ENCODE assay signal across 9 cellular contexts in genomic region chr1:185565314-185565713, GRCh38.
A peak's percentile ranks its signal among the peaks of the same experiment; 100 is the strongest.
DNase-seq lines count a peak whose midpoint lies in the region; ATAC-seq lines count a peak whose summit lies in the region.
"Had no signal": no experiment of that assay in that cellular context is flagged by ENCODE, and none has a peak within 500 bp of the region (broad histone marks: within the 10 kb centered on the region; RNA-seq: fewer than 3 reads in every experiment).

No MANE protein-coding gene starts in this region.

- peaks cover 54 to 73% of the 10 kb centered on the region in 2 donors for H3K4me1 ChIP-seq in naive thymus-derived CD4-positive, alpha-beta T cell (ENCODE audit: control insufficient read depth in 2 of 2, insufficient read depth in 2 of 2, low read length in 2 of 2)

- H3K4me3 ChIP-seq in naive thymus-derived CD4-positive, alpha-beta T cell (ENCODE audit: low read length): no peak overlapping the region

- DNase-seq in ELF-1 (ENCODE audit: low read depth, low spot score): peak; percentile 66
- DNase-seq in NCI-H1048 (lab: John Stamatoyannopoulos, UW): peak; percentile 50
- DNase-seq in cerebellar cortex (ENCODE audit: low spot score): peak; percentile 63
- DNase-seq in naive thymus-derived CD4-positive, alpha-beta T cell: no peak
- DNase-seq in cerebellum (ENCODE audit: low spot score): no peak
- no peak for DNase-seq in SHP77 treated with DMSO at 0.1 percent for 48 hours (lab: John Stamatoyannopoulos, UW)
- DNase-seq in SK-N-DZ (ENCODE audit: low spot score): no peak
- DNase-seq: activated CD4-positive, alpha-beta T cell treated with anti-CD3 and anti-CD28 coated beads, Interleukin-2, amount 10 ng/mL, durations not matched to agents 24 days and 14 days; anterior cingulate cortex had no signal

- no peak for ATAC-seq in naive thymus-derived CD4-positive, alpha-beta T cell

- intact Hi-C loops in naive thymus-derived CD4-positive, alpha-beta T cell (cut with micrococcal nuclease): loop anchor here in 1 of 2 donors (5.0 to 10.0 kb wide), 3 partner anchors 722 to 1931 kb away; partner anchors contain the start of genes ARPC5, ODR4 and TPR

- peaks cover 0 to 13% (median 0%) of the 10 kb centered on the region in 11 donors for H3K9me3 Mint-ChIP-seq in naive thymus-derived CD4-positive, alpha-beta T cell

- peak overlapping the region; percentile 2 to 100 (median 98) for H3K27ac Mint-ChIP-seq in naive thymus-derived CD4-positive, alpha-beta T cell
- H3K27ac Mint-ChIP-seq: activated CD4-positive, alpha-beta T cell treated with anti-CD3 and anti-CD28 coated beads, Interleukin-2, amount 10 ng/mL, durations not matched to agents 24 days and 14 days had no signal

- no peaks in the 10 kb centered on the region for H3K36me3 ChIP-seq in naive thymus-derived CD4-positive, alpha-beta T cell (ENCODE audit: control insufficient read depth in 2 of 3, insufficient read depth in 3 of 3, low read length in 3 of 3)

- POLR2A ChIA-PET in naive thymus-derived CD4-positive, alpha-beta T cell (lab: Charles Lee): interaction anchor here (0.6 to 3.6 kb wide), 4 partner anchors 16 to 248 kb away, joined by 4 to 28 read pairs (median 5); partner anchors contain the start of gene IVNS1ABP

- no peaks in the 10 kb centered on the region for H3K27me3 Mint-ChIP-seq in naive thymus-derived CD4-positive, alpha-beta T cell
- H3K27me3 Mint-ChIP-seq: activated CD4-positive, alpha-beta T cell treated with anti-CD3 and anti-CD28 coated beads, Interleukin-2, amount 10 ng/mL, durations not matched to agents 24 days and 14 days had no signal

- no peaks in the 10 kb centered on the region for H3K27me3 ChIP-seq in naive thymus-derived CD4-positive, alpha-beta T cell (ENCODE audit: control insufficient read depth in 2 of 2, insufficient read depth in 2 of 2, low read length in 2 of 2)

- H3K9me3 ChIP-seq in naive thymus-derived CD4-positive, alpha-beta T cell (ENCODE audit: control insufficient read depth in 2 of 3, low read length in 3 of 3): no peaks in the 10 kb centered on the region

- peak overlapping the region in 5 of 10 donors; percentile 8 to 82 (median 44) for H3K4me3 Mint-ChIP-seq in naive thymus-derived CD4-positive, alpha-beta T cell
- H3K4me3 Mint-ChIP-seq: activated CD4-positive, alpha-beta T cell treated with anti-CD3 and anti-CD28 coated beads, Interleukin-2, amount 10 ng/mL, durations not matched to agents 24 days and 14 days had no signal

- H3K4me1 Mint-ChIP-seq in naive thymus-derived CD4-positive, alpha-beta T cell: peaks cover 60 to 98% (median 92%) of the 10 kb centered on the region in 7 donors

- CTCF ChIA-PET in naive thymus-derived CD4-positive, alpha-beta T cell (lab: Charles Lee): interaction anchor here (3.3 kb wide), 1 partner anchor 30 kb away, joined by 22 read pairs; no protein-coding TSS in a partner anchor

- H3K27ac ChIP-seq in naive thymus-derived CD4-positive, alpha-beta T cell (ENCODE audit: low read depth, low read length): peak overlapping the region; percentile 89

- peaks cover 0 to 20% (median 0%) of the 10 kb centered on the region in 5 donors for H3K36me3 Mint-ChIP-seq in naive thymus-derived CD4-positive, alpha-beta T cell

Comparison
In these comparisons a context has a peak if more than half of its experiments do, and no peak if none do; other contexts are left out.
1. DNase-seq: peak in ELF-1 (single experiment), NCI-H1048 (single experiment) and cerebellar cortex (single experiment); none in naive thymus-derived CD4-positive, alpha-beta T cell (0 of 9), cerebellum (single experiment), SHP77 treated with DMSO at 0.1 percent for 48 hours (single experiment) and SK-N-DZ (single experiment).